Comparison of ENCODE assay signal across 10 cellular contexts in genomic region chr12:122860854-122861585, GRCh38. TPM values are rescaled to one million over a fixed set of nuclear protein-coding genes. Genes with fewer than 3 reads are reported as not detected.
A peak's percentile ranks its signal among the peaks of the same experiment; 100 is the strongest.
DNase-seq lines count a peak whose midpoint lies in the region; ATAC-seq and TF ChIP-seq lines count a peak whose summit lies in the region.
"Had no signal": no experiment of that assay in that cellular context is flagged by ENCODE, and none has a peak within 500 bp of the region (broad histone marks: within the 10 kb centered on the region; RNA-seq: fewer than 3 reads in every experiment).

No MANE protein-coding gene starts in this region.

- H3K9me3 ChIP-seq in CD4-positive, alpha-beta T cell (ENCODE audit: control insufficient read depth, low read length): no peaks in the 10 kb centered on the region
- no peaks in the 10 kb centered on the region for H3K9me3 ChIP-seq in adrenal gland (replicated peaks in 1 of 3)

- H3K27ac Mint-ChIP-seq in CD4-positive, alpha-beta T cell: peak overlapping the region; percentile 61
- H3K27ac Mint-ChIP-seq in stimulated activated effector memory CD8-positive, alpha-beta T cell treated with anti-CD3 and anti-CD28 coated beads, Interleukin-12 subunit alpha, Interleukin-12 subunit beta, amount 100 ng/mL, for 72 hours: peak overlapping the region; percentile 43

- peaks cover 12 to 27% of the 10 kb centered on the region in 2 donors for H3K4me1 ChIP-seq in adrenal gland (replicated peaks in 1 of 2)

- intact Hi-C loops in CD4-positive, alpha-beta T cell (cut with DNase I, micrococcal nuclease): loop anchor here (1.0 to 2.0 kb wide), 4 partner anchors 66 to 377 kb away; no protein-coding TSS in a partner anchor
- intact Hi-C loops in adrenal gland (cut with DNase I): loop anchor here in 1 of 2 donors (2.0 kb wide), 1 partner anchor 90 kb away; no protein-coding TSS in a partner anchor

- H3K4me3 Mint-ChIP-seq in CD4-positive, alpha-beta T cell: no peak overlapping the region
- H3K4me3 Mint-ChIP-seq in stimulated activated effector memory CD8-positive, alpha-beta T cell treated with anti-CD3 and anti-CD28 coated beads, Interleukin-12 subunit alpha, Interleukin-12 subunit beta, amount 100 ng/mL, for 72 hours: no peak overlapping the region
- H3K4me3 Mint-ChIP-seq: brain, nephron had no signal

- no peaks in the 10 kb centered on the region for H3K9me3 Mint-ChIP-seq in CD4-positive, alpha-beta T cell
- H3K9me3 Mint-ChIP-seq in stimulated activated effector memory CD8-positive, alpha-beta T cell treated with anti-CD3 and anti-CD28 coated beads, Interleukin-12 subunit alpha, Interleukin-12 subunit beta, amount 100 ng/mL, for 72 hours: no peaks in the 10 kb centered on the region
- H3K9me3 Mint-ChIP-seq: brain, nephron had no signal

- peak in 1 of 10 experiments; percentile 6 for DNase-seq in CD4-positive, alpha-beta T cell
- peak in 2 of 7 donors; percentile 30 to 47 for DNase-seq in adrenal gland
- DNase-seq in stimulated activated effector memory CD8-positive, alpha-beta T cell treated with anti-CD3 and anti-CD28 coated beads, Interleukin-12 subunit alpha, Interleukin-12 subunit beta, amount 100 ng/mL, for 72 hours (ENCODE audit: low spot score in 2 of 2): no peak
- DNase-seq in Kasumi-1 (lab: John Stamatoyannopoulos, UW): no peak
- no peak for DNase-seq in NCI-H526 treated with DMSO at 0.1 percent for 48 hours (lab: John Stamatoyannopoulos, UW)

- H3K4me3 ChIP-seq in adrenal gland: no peak overlapping the region

- 74 to 92% (median 78%) methylated on average over 10 to 23 of the region's 23 CpGs for WGBS in adrenal gland, 4 donors

- no peaks in the 10 kb centered on the region for H3K27me3 ChIP-seq in CD4-positive, alpha-beta T cell (ENCODE audit: control insufficient read depth, insufficient read depth, low read length)
- H3K27me3 ChIP-seq in adrenal gland (no peaks in the 10 kb centered on the region), layer of hippocampus (ENCODE audit: control insufficient read depth, insufficient read depth, low read length) (no peaks in the 10 kb centered on the region)

- H3K27me3 Mint-ChIP-seq in CD4-positive, alpha-beta T cell: no peaks in the 10 kb centered on the region
- H3K27me3 Mint-ChIP-seq: brain had no signal

- H3K27ac ChIP-seq in CD4-positive, alpha-beta T cell (ENCODE audit: low read depth, low read length): no peak overlapping the region
- H3K27ac ChIP-seq in adrenal gland (peak overlapping the region in 4 of 5 donors; percentile 45 to 91 (median 72)), layer of hippocampus (ENCODE audit: low read depth, low read length) (peak overlapping the region; percentile 84)

- CTCF ChIA-PET in CD4-positive, alpha-beta T cell (lab: Charles Lee): interaction anchor here (0.9 to 3.2 kb wide), 3 partner anchors 37 to 92 kb away, joined by 4 to 20 read pairs (median 6); no protein-coding TSS in a partner anchor

- H3K36me3 ChIP-seq in adrenal gland (replicated peaks in 1 of 2): peaks cover 0 to 3% of the 10 kb centered on the region in 2 donors

- no peaks in the 10 kb centered on the region for H3K4me1 Mint-ChIP-seq in CD4-positive, alpha-beta T cell (ENCODE audit: low read depth)
- peaks cover 10% of the 10 kb centered on the region for H3K4me1 Mint-ChIP-seq in stimulated activated effector memory CD8-positive, alpha-beta T cell treated with anti-CD3 and anti-CD28 coated beads, Interleukin-12 subunit alpha, Interleukin-12 subunit beta, amount 100 ng/mL, for 72 hours

- no peak for TF ChIP-seq POLR2A in adrenal gland (IDR thresholded peaks at IDR 0.05)

- POLR2A ChIA-PET in CD4-positive, alpha-beta T cell (lab: Charles Lee): interaction anchor here (1.0 to 2.1 kb wide), 8 partner anchors 10 to 105 kb away, joined by 3 to 8 read pairs (median 4); partner anchors contain the start of genes ABCB9, HIP1R and VPS37B

- no peak for TF ChIP-seq CTCF in CD4-positive, alpha-beta T cell (IDR thresholded peaks at IDR 0.05)
- TF ChIP-seq CTCF in adrenal gland (IDR thresholded peaks at IDR 0.05): no peak

- peaks cover 64% of the 10 kb centered on the region for H3K36me3 Mint-ChIP-seq in CD4-positive, alpha-beta T cell (ENCODE audit: low read depth)
- peaks cover 27% of the 10 kb centered on the region for H3K36me3 Mint-ChIP-seq in stimulated activated effector memory CD8-positive, alpha-beta T cell treated with anti-CD3 and anti-CD28 coated beads, Interleukin-12 subunit alpha, Interleukin-12 subunit beta, amount 100 ng/mL, for 72 hours

- no peak for ATAC-seq in CD4-positive, alpha-beta T cell (ENCODE audit: poor library complexity)
- no peak for ATAC-seq in stimulated activated effector memory CD8-positive, alpha-beta T cell treated with anti-CD3 and anti-CD28 coated beads, Interleukin-12 subunit alpha, Interleukin-12 subunit beta, amount 100 ng/mL, for 72 hours
- ATAC-seq in GM21360 (IDR thresholded peaks at IDR 0.05; ENCODE audit: unreplicated experiment) (no peak), GM19023 (IDR thresholded peaks at IDR 0.05; ENCODE audit: unreplicated experiment) (no peak)

RNA-seq across cellular contexts. Expression of gene HIP1R, which starts 25.8 kb away (rescaled TPM):
- 100 to 1,000 TPM; 184 to 185 TPM for total RNA-seq in CD4-positive, alpha-beta T cell
- 100 to 1,000 TPM in 1 of 8 donors, 10 to 100 TPM in 7; 32.2 to 107 (median 41.3) TPM for total RNA-seq in adrenal gland
- 10 to 100 TPM; 21.6 to 70.9 (median 57.5) TPM for polyA plus RNA-seq in adrenal gland

RNA-seq across cellular contexts. Expression of gene VPS37B, which starts 34.9 kb away (rescaled TPM):
- total RNA-seq in CD4-positive, alpha-beta T cell: 100 to 1,000 TPM in 1 of 2 experiments, 10 to 100 TPM in 1; 97.7 to 104 TPM
- 10 to 100 TPM; 21.8 to 46.1 (median 30.7) TPM for total RNA-seq in adrenal gland
- polyA plus RNA-seq in adrenal gland: 10 to 100 TPM; 11.0 to 52.4 (median 25.7) TPM
